ENCODE assay signal across 8 cellular contexts in the genomic region with DNA sequence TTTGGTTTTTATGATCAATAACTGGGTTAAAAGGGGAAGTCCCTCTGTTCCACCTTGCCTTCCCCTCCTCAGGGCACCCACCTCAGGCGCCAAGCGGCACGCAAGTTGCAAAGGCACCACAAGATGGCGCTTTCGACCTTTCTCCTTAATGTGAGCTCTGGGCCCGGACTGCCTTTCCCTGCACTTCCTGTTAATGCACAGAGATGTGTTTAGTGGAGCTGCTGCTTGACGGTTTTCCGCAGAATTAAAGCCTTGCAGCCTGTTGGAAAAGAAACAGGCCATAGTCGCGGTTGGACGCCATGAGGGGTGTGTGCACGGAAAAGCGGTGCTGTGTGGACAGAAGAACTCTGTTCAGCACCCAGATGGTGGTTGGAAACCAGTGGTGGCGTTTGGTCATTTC. TPM values are rescaled to one million over a fixed set of nuclear protein-coding genes. Genes with fewer than 3 reads are reported as not detected.
DNase-seq lines count a peak whose midpoint lies in the region; ATAC-seq, FAIRE-seq and TF ChIP-seq lines count a peak whose summit lies in the region.

No MANE protein-coding gene starts in this region.

- DNase-seq in Daoy (ENCODE audit: low read depth) = peak; percentile 84
- peak; percentile 75 for DNase-seq in Jurkat, Clone E6-1 (ENCODE audit: low read depth, low spot score)
- DNase-seq in RCC 7860 (ENCODE audit: low spot score) = peak; percentile 35
- peak; percentile 44 for DNase-seq in activated T-helper 1 cell treated with anti-CD3 and anti-CD28 coated beads, Interleukin-12 subunit alpha, Interleukin-12 subunit beta, Interleukin-2, Interleukin-4 antibody, amounts not matched to agents 30 ng/mL and 10 ng/mL and 1 ng/mL, durations not matched to agents 14 hours and 24 hours and 36 hours (ENCODE audit: low spot score)
- DNase-seq in foreskin fibroblast = peak; percentile 68 to 90
- DNase-seq in urothelium cell line (ENCODE audit: low spot score) = peak; percentile 83

- TF ChIP-seq CTCF in foreskin fibroblast (IDR thresholded peaks at IDR 0.05; ENCODE audit: low read depth, low read length) = peak; percentile 91
- peak; percentile 57 for TF ChIP-seq CTCF in parathyroid adenoma (IDR thresholded peaks at IDR 0.05)

- no peak overlapping the region for H3K27ac Mint-ChIP-seq in activated T-helper 1 cell treated with anti-CD3 and anti-CD28 coated beads, Interleukin-12 subunit alpha, Interleukin-12 subunit beta, Interleukin-2, Interleukin-4 antibody, amounts not matched to agents 30 ng/mL and 10 ng/mL and 1 ng/mL, durations not matched to agents 14 hours and 24 hours and 36 hours

- H3K27me3 ChIP-seq in parathyroid adenoma (ENCODE audit: control insufficient read depth, insufficient read depth, low read length) = no peaks in the 10 kb centered on the region

- peak; percentile 92 for ATAC-seq in GM21576 (IDR thresholded peaks at IDR 0.05; ENCODE audit: unreplicated experiment)

- H3K4me3 Mint-ChIP-seq in activated T-helper 1 cell treated with anti-CD3 and anti-CD28 coated beads, Interleukin-12 subunit alpha, Interleukin-12 subunit beta, Interleukin-2, Interleukin-4 antibody, amounts not matched to agents 30 ng/mL and 10 ng/mL and 1 ng/mL, durations not matched to agents 14 hours and 24 hours and 36 hours = no peak overlapping the region

- H3K27me3 Mint-ChIP-seq in activated T-helper 1 cell treated with anti-CD3 and anti-CD28 coated beads, Interleukin-12 subunit alpha, Interleukin-12 subunit beta, Interleukin-2, Interleukin-4 antibody, amounts not matched to agents 30 ng/mL and 10 ng/mL and 1 ng/mL, durations not matched to agents 14 hours and 24 hours and 36 hours (ENCODE audit: insufficient read depth) = peaks cover 15% of the 10 kb centered on the region

- no peaks in the 10 kb centered on the region for H3K4me1 ChIP-seq in parathyroid adenoma

- no peak overlapping the region for H3K9ac ChIP-seq in parathyroid adenoma

- intact Hi-C loops in activated T-helper 1 cell treated with anti-CD3 and anti-CD28 coated beads, Interleukin-12 subunit alpha, Interleukin-12 subunit beta, Interleukin-2, Interleukin-4 antibody, amounts not matched to agents 30 ng/mL and 10 ng/mL and 1 ng/mL, durations not matched to agents 14 hours and 24 hours and 36 hours (cut with micrococcal nuclease) = loop anchor here (1.0 kb wide), 1 partner anchor 269 kb away; no protein-coding TSS in a partner anchor

- H3K9me3 Mint-ChIP-seq in activated T-helper 1 cell treated with anti-CD3 and anti-CD28 coated beads, Interleukin-12 subunit alpha, Interleukin-12 subunit beta, Interleukin-2, Interleukin-4 antibody, amounts not matched to agents 30 ng/mL and 10 ng/mL and 1 ng/mL, durations not matched to agents 14 hours and 24 hours and 36 hours = no peaks in the 10 kb centered on the region

- no peak overlapping the region for H3K27ac ChIP-seq in parathyroid adenoma

- no peaks in the 10 kb centered on the region for H3K9me3 ChIP-seq in parathyroid adenoma (ENCODE audit: control insufficient read depth, low read length)

- peak overlapping the region; percentile 38 for H2AFZ ChIP-seq in parathyroid adenoma

- H3K36me3 ChIP-seq in parathyroid adenoma (ENCODE audit: control insufficient read depth, insufficient read depth, low read length) = no peaks in the 10 kb centered on the region

- H3K4me2 ChIP-seq in parathyroid adenoma (ENCODE audit: low read length) = no peak overlapping the region

- no peaks in the 10 kb centered on the region for H3K36me3 Mint-ChIP-seq in activated T-helper 1 cell treated with anti-CD3 and anti-CD28 coated beads, Interleukin-12 subunit alpha, Interleukin-12 subunit beta, Interleukin-2, Interleukin-4 antibody, amounts not matched to agents 30 ng/mL and 10 ng/mL and 1 ng/mL, durations not matched to agents 14 hours and 24 hours and 36 hours (ENCODE audit: low read depth)

- no peak overlapping the region for H3K4me3 ChIP-seq in Jurkat, Clone E6-1 (ENCODE audit: low read length)
- H3K4me3 ChIP-seq in foreskin fibroblast (ENCODE audit: low read depth in 1 of 2, low read length in 2 of 2) (no peak overlapping the region), parathyroid adenoma (ENCODE audit: low read depth, low read length) (no peak overlapping the region)

- H3K79me2 ChIP-seq in parathyroid adenoma = no peaks in the 10 kb centered on the region

- FAIRE-seq in RCC 7860 (lab: Jason Lieb, UNC) (no peak), urothelium cell line (lab: Jason Lieb, UNC) (no peak)

- H3K4me1 Mint-ChIP-seq in activated T-helper 1 cell treated with anti-CD3 and anti-CD28 coated beads, Interleukin-12 subunit alpha, Interleukin-12 subunit beta, Interleukin-2, Interleukin-4 antibody, amounts not matched to agents 30 ng/mL and 10 ng/mL and 1 ng/mL, durations not matched to agents 14 hours and 24 hours and 36 hours (ENCODE audit: low read depth) = peaks cover 7% of the 10 kb centered on the region

RNA-seq across cellular contexts. Expression of gene CXCL14, which starts 17.9 kb away (rescaled TPM):
- 0.29 TPM in 1 of 2 replicates, not detected in the other for total RNA-seq in Daoy (2014; rRNA removed; shearing (Covaris generic))
- not detected for polyA plus RNA-seq in Jurkat, Clone E6-1 (2012; ENCODE audit: insufficient read depth, insufficient read length)
- total RNA-seq in activated T-helper 1 cell treated with anti-CD3 and anti-CD28 coated beads, Interleukin-12 subunit alpha, Interleukin-12 subunit beta, Interleukin-2, Interleukin-4 antibody, amounts not matched to agents 30 ng/mL and 10 ng/mL and 1 ng/mL, durations not matched to agents 14 hours and 24 hours and 36 hours = not detected in 2 replicates

RNA-seq across cellular contexts. Expression of gene NEUROG1, which starts 25.1 kb away (rescaled TPM):
- total RNA-seq in Daoy (2014; rRNA removed; shearing (Covaris generic)) = not detected in 2 replicates
- polyA plus RNA-seq in Jurkat, Clone E6-1 (2012; ENCODE audit: insufficient read depth, insufficient read length) = not detected
- total RNA-seq in activated T-helper 1 cell treated with anti-CD3 and anti-CD28 coated beads, Interleukin-12 subunit alpha, Interleukin-12 subunit beta, Interleukin-2, Interleukin-4 antibody, amounts not matched to agents 30 ng/mL and 10 ng/mL and 1 ng/mL, durations not matched to agents 14 hours and 24 hours and 36 hours = not detected in 2 replicates
